In the genomic region with DNA sequence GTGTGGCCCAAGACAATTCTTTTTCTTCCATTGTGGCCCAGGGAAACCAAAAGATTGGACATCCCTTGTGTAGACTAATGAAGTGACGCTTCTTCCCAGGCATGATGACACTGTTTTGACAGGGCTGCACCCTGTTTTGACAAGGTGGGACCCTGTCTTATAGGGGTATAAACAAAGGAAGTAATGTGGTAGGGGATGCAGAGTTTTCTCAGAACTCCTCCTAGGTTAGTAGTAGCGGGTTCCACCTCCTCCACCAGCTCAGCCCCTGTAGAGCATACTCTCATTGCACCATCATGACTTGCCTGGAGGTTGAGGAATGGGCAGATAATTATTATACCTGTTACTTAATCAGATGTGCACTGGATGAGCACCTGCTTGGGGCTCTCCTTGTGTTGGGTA, we compare ENCODE assay signal across 26 cellular contexts.
DNase-seq lines count a peak whose midpoint lies in the region; ATAC-seq and TF ChIP-seq lines count a peak whose summit lies in the region.
"Had no signal": no experiment of that assay in that cellular context is flagged by ENCODE, and none has a peak within 500 bp of the region (broad histone marks: within the 10 kb centered on the region; RNA-seq: fewer than 3 reads in every experiment).

No MANE protein-coding gene starts in this region.

- CTCF ChIA-PET in CD4-positive, alpha-beta T cell (lab: Charles Lee): no interaction called here

- no peaks in the 10 kb centered on the region for H3K9me3 Mint-ChIP-seq in CD14-positive monocyte
- no peaks in the 10 kb centered on the region for H3K9me3 Mint-ChIP-seq in CD4-positive, alpha-beta T cell
- no peaks in the 10 kb centered on the region for H3K9me3 Mint-ChIP-seq in activated naive CD4-positive, alpha-beta T cell treated with anti-CD3 and anti-CD28 coated beads, Interleukin-2, amount 50 U/mL, for 72 hours
- no peaks in the 10 kb centered on the region for H3K9me3 Mint-ChIP-seq in immature natural killer cell
- H3K9me3 Mint-ChIP-seq: activated T-cell treated with anti-CD3 and anti-CD28 coated beads, Interleukin-2, amount 50 U/mL, for 4 hours; H9 had no signal

- TF ChIP-seq CTCF in CD14-positive monocyte (IDR thresholded peaks at IDR 0.05): no peak
- TF ChIP-seq CTCF in CD4-positive, alpha-beta T cell (IDR thresholded peaks at IDR 0.05): no peak

- POLR2A ChIA-PET in CD4-positive, alpha-beta T cell (lab: Charles Lee): interaction anchor here (2.2 kb wide), 1 partner anchor 12 kb away, joined by 10 read pairs; no protein-coding TSS in a partner anchor

- intact Hi-C loops in CD14-positive monocyte (cut with micrococcal nuclease): loop anchor here in 1 of 2 donors (10.0 kb wide), 2 partner anchors 85 to 265 kb away; no protein-coding TSS in a partner anchor
- intact Hi-C loops in CD4-positive, alpha-beta T cell (cut with DNase I, micrococcal nuclease): no loop called here

- H3K4me1 Mint-ChIP-seq in CD14-positive monocyte: peaks cover 64% of the 10 kb centered on the region
- H3K4me1 Mint-ChIP-seq in CD4-positive, alpha-beta T cell (ENCODE audit: low read depth): peaks cover 28% of the 10 kb centered on the region
- H3K4me1 Mint-ChIP-seq in immature natural killer cell: peaks cover 0 to 10% of the 10 kb centered on the region in 2 donors

- H3K27ac Mint-ChIP-seq in CD14-positive monocyte (peak overlapping the region in 5 of 7 donors; percentile 6 to 73 (median 19)), immature natural killer cell (peak overlapping the region; percentile 67 to 91 (median 86))
- H3K27ac Mint-ChIP-seq in CD4-positive, alpha-beta T cell: peak overlapping the region; percentile 22
- H3K27ac Mint-ChIP-seq in activated naive CD4-positive, alpha-beta T cell treated with anti-CD3 and anti-CD28 coated beads, Interleukin-2, amount 50 U/mL, for 72 hours: peak overlapping the region; percentile 58 to 64

- DNase-seq in CD14-positive monocyte (ENCODE audit: low spot score): no peak
- DNase-seq in CD4-positive, alpha-beta T cell: no peak
- DNase-seq in activated naive CD4-positive, alpha-beta T cell treated with anti-CD3 and anti-CD28 coated beads, Interleukin-2, amount 50 U/mL, for 72 hours (ENCODE audit: low spot score in 2 of 2): no peak
- DNase-seq in immature natural killer cell: no peak
- no peak for DNase-seq in NOMO-1 treated with DMSO at 0.1 percent for 48 hours (lab: John Stamatoyannopoulos, UW; ENCODE audit: unreplicated experiment)
- DNase-seq in mucosa of gallbladder (ENCODE audit: low spot score): no peak
- no peak for DNase-seq in SW 1271 (lab: John Stamatoyannopoulos, UW)
- DNase-seq: activated CD4-positive, alpha-beta T cell treated with anti-CD3 and anti-CD28 coated beads, Interleukin-2, amount 50 U/mL, for 4 hours; activated T-cell treated with anti-CD3 and anti-CD28 coated beads, Interleukin-2, amount 50 U/mL, for 4 hours; DMS79; erythroblast; foreskin fibroblast; H9; left ventricle myocardium inferior; midbrain; NCI-H1092; NCI-H1930; NCI-H2227 treated with DMSO at 0.1 percent for 48 hours; NCI-H748 treated with DMSO at 0.1 percent for 48 hours; OCI-M1; Right ventricle myocardium superior; stimulated activated CD4-positive, alpha-beta T cell treated with anti-CD3 and anti-CD28 coated beads, Interleukin-1b, Interleukin-23, amount 100 ng/mL, for 48 hours; thyroid gland had no signal

- H3K27me3 ChIP-seq in CD4-positive, alpha-beta T cell (ENCODE audit: control insufficient read depth, insufficient read depth, low read length): no peaks in the 10 kb centered on the region
- H3K27me3 ChIP-seq: neutrophil, thyroid gland had no signal

- ATAC-seq in CD4-positive, alpha-beta T cell (ENCODE audit: poor library complexity): no peak
- peak in 1 of 2 donors; percentile 24 for ATAC-seq in activated naive CD4-positive, alpha-beta T cell treated with anti-CD3 and anti-CD28 coated beads, Interleukin-2, amount 50 U/mL, for 72 hours
- ATAC-seq: activated T-cell treated with anti-CD3 and anti-CD28 coated beads, Interleukin-2, amount 50 U/mL, for 4 hours had no signal

- H3K27ac ChIP-seq in CD4-positive, alpha-beta T cell (ENCODE audit: low read depth, low read length): no peak overlapping the region
- H3K27ac ChIP-seq: HL-60, neutrophil, skin epidermis, thyroid gland had no signal

- no peak overlapping the region for H3K4me3 Mint-ChIP-seq in CD14-positive monocyte
- H3K4me3 Mint-ChIP-seq in CD4-positive, alpha-beta T cell: peak overlapping the region; percentile 62
- H3K4me3 Mint-ChIP-seq in immature natural killer cell: peak overlapping the region; percentile 61 to 75 (median 71)
- H3K4me3 Mint-ChIP-seq: H9 had no signal

- peaks cover 0 to 2% (median 0%) of the 10 kb centered on the region in 3 donors for H3K27me3 Mint-ChIP-seq in CD14-positive monocyte (ENCODE audit: low read depth in 3 of 3)
- H3K27me3 Mint-ChIP-seq in CD4-positive, alpha-beta T cell: no peaks in the 10 kb centered on the region
- H3K27me3 Mint-ChIP-seq in immature natural killer cell (ENCODE audit: low read depth in 3 of 3): peaks cover 0 to 5% (median 0%) of the 10 kb centered on the region in 3 donors

- no peaks in the 10 kb centered on the region for H3K9me3 ChIP-seq in CD4-positive, alpha-beta T cell (ENCODE audit: control insufficient read depth, low read length)
- H3K9me3 ChIP-seq: left ventricle myocardium inferior, neutrophil, thyroid gland had no signal

- H3K36me3 Mint-ChIP-seq in CD14-positive monocyte: peaks cover 9 to 17% of the 10 kb centered on the region in 2 donors
- peaks cover 4% of the 10 kb centered on the region for H3K36me3 Mint-ChIP-seq in CD4-positive, alpha-beta T cell (ENCODE audit: low read depth)
- H3K36me3 Mint-ChIP-seq in activated naive CD4-positive, alpha-beta T cell treated with anti-CD3 and anti-CD28 coated beads, Interleukin-2, amount 50 U/mL, for 72 hours: no peaks in the 10 kb centered on the region
- H3K36me3 Mint-ChIP-seq in immature natural killer cell: no peaks in the 10 kb centered on the region

Comparison
In these comparisons a context has a peak if more than half of its experiments do, and no peak if none do; other contexts are left out.
1. H3K27ac Mint-ChIP-seq: peak in every context shown above with its lines; median percentile 86 in immature natural killer cell; 61 in activated naive CD4-positive, alpha-beta T cell treated with anti-CD3 and anti-CD28 coated beads, Interleukin-2, amount 50 U/mL, for 72 hours; 22 in CD4-positive, alpha-beta T cell; 19 in CD14-positive monocyte.
2. H3K4me3 Mint-ChIP-seq: peak in CD4-positive, alpha-beta T cell (single experiment) and immature natural killer cell (5 of 5); none in CD14-positive monocyte (0 of 2).